In genomic region chr3:172184106-172184822, GRCh38 we compare ENCODE assay signal across 21 cellular contexts.
A peak's percentile ranks its signal among the peaks of the same experiment; 100 is the strongest.
DNase-seq lines count a peak whose midpoint lies in the region; ATAC-seq and TF ChIP-seq lines count a peak whose summit lies in the region.
"Had no signal": no experiment of that assay in that cellular context is flagged by ENCODE, and none has a peak within 500 bp of the region (broad histone marks: within the 10 kb centered on the region; RNA-seq: fewer than 3 reads in every experiment).

No MANE protein-coding gene starts in this region.

- no peaks in the 10 kb centered on the region for H3K27me3 ChIP-seq in RWPE2 (ENCODE audit: insufficient read depth, poor library complexity, severe bottlenecking)
- H3K27me3 ChIP-seq: BLaER1, SJCRH30 had no signal

- H3K4me3 ChIP-seq in RWPE2 (ENCODE audit: severe bottlenecking) = no peak overlapping the region
- H3K4me3 ChIP-seq: BLaER1, GM23338, SJCRH30 had no signal

- intact Hi-C loops in natural killer cell (cut with micrococcal nuclease) = no loop called here

- H3K27me3 Mint-ChIP-seq in activated naive CD4-positive, alpha-beta T cell treated with anti-CD3 and anti-CD28 coated beads, Interleukin-2, amount 50 U/mL, for 24 hours = no peaks in the 10 kb centered on the region
- H3K27me3 Mint-ChIP-seq in natural killer cell (ENCODE audit: low read depth in 2 of 2) = no peaks in the 10 kb centered on the region
- H3K27me3 Mint-ChIP-seq: CD4-positive, alpha-beta memory T cell had no signal

- peaks cover 4% of the 10 kb centered on the region for H3K36me3 Mint-ChIP-seq in activated naive CD4-positive, alpha-beta T cell treated with anti-CD3 and anti-CD28 coated beads, Interleukin-2, amount 50 U/mL, for 24 hours
- no peaks in the 10 kb centered on the region for H3K36me3 Mint-ChIP-seq in natural killer cell

- H3K4me1 ChIP-seq in RWPE2 (ENCODE audit: insufficient read depth, poor library complexity, severe bottlenecking) = peaks cover 22% of the 10 kb centered on the region
- H3K4me1 ChIP-seq: BLaER1 had no signal

- H3K9me3 ChIP-seq in RWPE2 (ENCODE audit: severe bottlenecking) = no peaks in the 10 kb centered on the region
- H3K9me3 ChIP-seq: BLaER1, SJCRH30 had no signal

- peaks cover 4% of the 10 kb centered on the region for H3K36me3 ChIP-seq in RWPE2 (ENCODE audit: low read depth)
- H3K36me3 ChIP-seq: BLaER1, SJCRH30 had no signal

- DNase-seq in activated naive CD4-positive, alpha-beta T cell treated with Interleukin-2 at 50 U/mL for 16 hours = no peak
- no peak for DNase-seq in RWPE2 (ENCODE audit: low spot score)
- no peak for DNase-seq in natural killer cell
- DNase-seq in stimulated activated naive CD8-positive, alpha-beta T cell treated with anti-CD3 and anti-CD28 coated beads, Interleukin-15, Interleukin-2, amounts not matched to agents 100 U/mL and 50 U/mL, for 24 hours = no peak
- DNase-seq in NCI-H1105 treated with DMSO at 0.1 percent for 48 hours (lab: John Stamatoyannopoulos, UW) = no peak
- DNase-seq in NCI-H526 (lab: John Stamatoyannopoulos, UW) = no peak
- DNase-seq: Calu3; CD4-positive, alpha-beta memory T cell; GF-D8; HCEC 1CT; KBM-7; NCI-H1694 treated with DMSO at 0.1 percent for 48 hours; NCI-H2107; NCI-H510A; NCI-H82; OCI-M1; SJCRH30 had no signal

- ATAC-seq in RWPE2 (ENCODE audit: low read depth) (no peak), natural killer cell (no peak), GM19351 (IDR thresholded peaks at IDR 0.05; ENCODE audit: unreplicated experiment) (no peak)
- ATAC-seq in stimulated activated naive CD8-positive, alpha-beta T cell treated with anti-CD3 and anti-CD28 coated beads, Interleukin-15, Interleukin-2, amounts not matched to agents 100 U/mL and 50 U/mL, for 24 hours = peak; percentile 86
- ATAC-seq: GM23338 had no signal

- H3K27ac Mint-ChIP-seq in activated naive CD4-positive, alpha-beta T cell treated with anti-CD3 and anti-CD28 coated beads, Interleukin-2, amount 50 U/mL, for 24 hours = peak overlapping the region; percentile 47
- peak overlapping the region; percentile 1 to 64 for H3K27ac Mint-ChIP-seq in natural killer cell
- H3K27ac Mint-ChIP-seq: GM23338 had no signal

- TF ChIP-seq CTCF in RWPE2 (IDR thresholded peaks at IDR 0.05; ENCODE audit: poor library complexity, severe bottlenecking) (no peak), natural killer cell (IDR thresholded peaks at IDR 0.05) (no peak)

- peaks cover 36% of the 10 kb centered on the region for H3K4me1 Mint-ChIP-seq in activated naive CD4-positive, alpha-beta T cell treated with anti-CD3 and anti-CD28 coated beads, Interleukin-2, amount 50 U/mL, for 24 hours
- peaks cover 51 to 54% of the 10 kb centered on the region in 2 donors for H3K4me1 Mint-ChIP-seq in natural killer cell

- peak overlapping the region; percentile 35 for H3K27ac ChIP-seq in RWPE2 (ENCODE audit: poor library complexity, severe bottlenecking)
- H3K27ac ChIP-seq: BLaER1, SJCRH30 had no signal

- H3K9me3 Mint-ChIP-seq in activated naive CD4-positive, alpha-beta T cell treated with anti-CD3 and anti-CD28 coated beads, Interleukin-2, amount 50 U/mL, for 24 hours = no peaks in the 10 kb centered on the region
- H3K9me3 Mint-ChIP-seq in natural killer cell = no peaks in the 10 kb centered on the region
- H3K9me3 Mint-ChIP-seq: GM23338 had no signal

- H3K4me3 Mint-ChIP-seq in activated naive CD4-positive, alpha-beta T cell treated with anti-CD3 and anti-CD28 coated beads, Interleukin-2, amount 50 U/mL, for 24 hours = no peak overlapping the region
- H3K4me3 Mint-ChIP-seq in natural killer cell = no peak overlapping the region
- H3K4me3 Mint-ChIP-seq: CD4-positive, alpha-beta memory T cell; GM23338 had no signal
